ENCODE assay signal across 9 cellular contexts in genomic region chr2:62801814-62802524, GRCh38.
DNase-seq lines count a peak whose midpoint lies in the region; ATAC-seq and TF ChIP-seq lines count a peak whose summit lies in the region.
"Had no signal": no experiment of that assay in that cellular context is flagged by ENCODE, and none has a peak within 500 bp of the region (broad histone marks: within the 10 kb centered on the region; RNA-seq: fewer than 3 reads in every experiment).

No MANE protein-coding gene starts in this region.

- CTCF ChIA-PET in activated CD8-positive, alpha-beta T cell treated with anti-CD3 and anti-CD28 coated beads for 36 hours (lab: Charles Lee): interaction anchor here (1.2 kb wide), 1 partner anchor 27 kb away, joined by 4 read pairs; no protein-coding TSS in a partner anchor

- H3K27ac Mint-ChIP-seq in activated CD8-positive, alpha-beta T cell treated with anti-CD3 and anti-CD28 coated beads for 36 hours: no peak overlapping the region

- no peaks in the 10 kb centered on the region for H3K36me3 ChIP-seq in upper lobe of right lung

- peaks cover 8% of the 10 kb centered on the region for H3K36me3 Mint-ChIP-seq in activated CD8-positive, alpha-beta T cell treated with anti-CD3 and anti-CD28 coated beads for 36 hours (ENCODE audit: low read depth)

- no peaks in the 10 kb centered on the region for H3K9me3 Mint-ChIP-seq in activated CD8-positive, alpha-beta T cell treated with anti-CD3 and anti-CD28 coated beads for 36 hours

- H3K27me3 Mint-ChIP-seq in activated CD8-positive, alpha-beta T cell treated with anti-CD3 and anti-CD28 coated beads for 36 hours: no peaks in the 10 kb centered on the region

- ATAC-seq in HG03432 (IDR thresholded peaks at IDR 0.05; ENCODE audit: unreplicated experiment): peak; percentile 44
- peak; percentile 53 for ATAC-seq in activated CD8-positive, alpha-beta T cell treated with anti-CD3 and anti-CD28 coated beads for 36 hours
- no peak for ATAC-seq in upper lobe of right lung
- no peak for ATAC-seq in GM19324 (IDR thresholded peaks at IDR 0.05; ENCODE audit: low FRiP score, unreplicated experiment)

- no peaks in the 10 kb centered on the region for H3K9me3 ChIP-seq in upper lobe of right lung
- H3K9me3 ChIP-seq: suprapubic skin had no signal

- peaks cover 28% of the 10 kb centered on the region for H3K4me1 Mint-ChIP-seq in activated CD8-positive, alpha-beta T cell treated with anti-CD3 and anti-CD28 coated beads for 36 hours (ENCODE audit: low read depth)

- TF ChIP-seq CTCF in activated CD8-positive, alpha-beta T cell treated with anti-CD3 and anti-CD28 coated beads for 36 hours (IDR thresholded peaks at IDR 0.05): no peak
- no peak for TF ChIP-seq CTCF in upper lobe of right lung (IDR thresholded peaks at IDR 0.05)

- peak overlapping the region; percentile 2 for H3K4me3 Mint-ChIP-seq in activated CD8-positive, alpha-beta T cell treated with anti-CD3 and anti-CD28 coated beads for 36 hours

- intact Hi-C loops in activated CD8-positive, alpha-beta T cell treated with anti-CD3 and anti-CD28 coated beads for 36 hours (cut with micrococcal nuclease): no loop called here
- intact Hi-C loops in upper lobe of right lung (cut with DNase I): no loop called here

- H3K27me3 ChIP-seq in upper lobe of right lung: no peaks in the 10 kb centered on the region
- H3K27me3 ChIP-seq: suprapubic skin had no signal

- H3K27ac ChIP-seq in upper lobe of right lung: no peak overlapping the region
- H3K27ac ChIP-seq: suprapubic skin had no signal

- DNase-seq in EH (ENCODE audit: low read depth): peak; percentile 46
- DNase-seq in activated CD8-positive, alpha-beta T cell treated with anti-CD3 and anti-CD28 coated beads for 36 hours: no peak
- peak; percentile 19 for DNase-seq in kidney tubule cell (ENCODE audit: low spot score)
- no peak for DNase-seq in upper lobe of right lung
- no peak for DNase-seq in glomerular visceral epithelial cell (ENCODE audit: extremely low spot score)
- DNase-seq in activated naive CD4-positive, alpha-beta T cell treated with Interleukin-2 at 50 U/mL for 16 hours: no peak

- POLR2A ChIA-PET in activated CD8-positive, alpha-beta T cell treated with anti-CD3 and anti-CD28 coated beads for 36 hours (lab: Charles Lee): interaction anchor here (0.6 kb wide), 1 partner anchor 828 kb away, joined by 3 read pairs; no protein-coding TSS in a partner anchor

- H3K4me1 ChIP-seq in upper lobe of right lung: peaks cover 5% of the 10 kb centered on the region
- H3K4me1 ChIP-seq: suprapubic skin had no signal

- H3K4me3 ChIP-seq in upper lobe of right lung: no peak overlapping the region
- H3K4me3 ChIP-seq: suprapubic skin had no signal

Comparison
In these comparisons a context has a peak if more than half of its experiments do, and no peak if none do; other contexts are left out.
1. DNase-seq: peak in EH (single experiment) and kidney tubule cell (single experiment); none in activated CD8-positive, alpha-beta T cell treated with anti-CD3 and anti-CD28 coated beads for 36 hours (single experiment), upper lobe of right lung (single experiment), glomerular visceral epithelial cell (single experiment) and activated naive CD4-positive, alpha-beta T cell treated with Interleukin-2 at 50 U/mL for 16 hours (single experiment).
2. ATAC-seq: peak in HG03432 (single experiment) and activated CD8-positive, alpha-beta T cell treated with anti-CD3 and anti-CD28 coated beads for 36 hours (single experiment); none in upper lobe of right lung (single experiment) and GM19324 (single experiment).